27 cellular contexts compared by ENCODE assay signal in genomic region chr22:30816413-30816812, GRCh38.
DNase-seq lines count a peak whose midpoint lies in the region; ATAC-seq, FAIRE-seq and TF ChIP-seq lines count a peak whose summit lies in the region.
"Had no signal": no experiment of that assay in that cellular context is flagged by ENCODE, and none has a peak within 500 bp of the region (broad histone marks: within the 10 kb centered on the region; RNA-seq: fewer than 3 reads in every experiment).

No MANE protein-coding gene starts in this region.

- H3K4me3 ChIP-seq in GM12865 (ENCODE audit: low read depth, low read length) (no peak overlapping the region), Karpas-422 (ENCODE audit: low read length) (no peak overlapping the region), K562 (no peak overlapping the region), HepG2 (replicated peaks in 1 of 3; ENCODE audit: insufficient read depth in 1 of 3, low read depth in 2 of 3, low read length in 3 of 3) (no peak overlapping the region)
- H3K4me3 ChIP-seq: left ventricle myocardium inferior, SJSA1, skin epidermis, tibial artery had no signal

- H3K27me3 ChIP-seq in Karpas-422 (ENCODE audit: low read length): no peaks in the 10 kb centered on the region
- H3K27me3 ChIP-seq in K562 (ENCODE audit: control insufficient read depth in 2 of 2, insufficient read depth in 2 of 2, low read length in 2 of 2): peaks cover 8 to 14% of the 10 kb centered on the region in 2 experiments; a peak in 4 of 5 replicates
- H3K27me3 ChIP-seq in HepG2 (ENCODE audit: control insufficient read depth in 1 of 2, insufficient read depth in 2 of 2, low read length in 2 of 2): peaks cover 0 to 14% of the 10 kb centered on the region in 2 experiments; a peak in 2 of 5 replicates

- H3K9me3 Mint-ChIP-seq in activated CD4-positive, alpha-beta memory T cell treated with anti-CD3 and anti-CD28 coated beads for 36 hours: no peaks in the 10 kb centered on the region
- H3K9me3 Mint-ChIP-seq: activated B cell treated with CpG ODN at 0.5 μM for 24 hours; activated CD8-positive, alpha-beta T cell treated with anti-CD3 and anti-CD28 coated beads for 36 hours; CD8-positive, alpha-beta T cell; neural crest cell; T-helper 1 cell treated with Interleukin-12 subunit alpha and Interleukin-12 subunit beta and Interleukin-4 antibody, amounts not matched to agents 30 μg/mL and 1 μg/mL, for 36 hours had no signal

- H3K36me3 ChIP-seq in Karpas-422 (ENCODE audit: insufficient read depth, low read length) (no peaks in the 10 kb centered on the region), K562 (ENCODE audit: control insufficient read depth, insufficient read depth, low read length) (no peaks in the 10 kb centered on the region), HepG2 (replicated peaks in 1 of 2; ENCODE audit: control insufficient read depth in 1 of 2, insufficient read depth in 2 of 2, low read length in 2 of 2) (no peaks in the 10 kb centered on the region)
- H3K36me3 ChIP-seq: left ventricle myocardium inferior, SJSA1, tibial artery had no signal

- TF ChIP-seq EP300 in K562 (IDR thresholded peaks at IDR 0.05; ENCODE audit: low read length) (no peak), HepG2 (IDR thresholded peaks at IDR 0.05; ENCODE audit: low read depth in 2 of 2, low read length in 2 of 2) (no peak), HepG2 (CRISPR knock-in tag; IDR thresholded peaks at IDR 0.05; ENCODE audit: borderline replicate concordance) (no peak)

- no peak overlapping the region for H3K27ac Mint-ChIP-seq in activated CD4-positive, alpha-beta memory T cell treated with anti-CD3 and anti-CD28 coated beads for 36 hours
- H3K27ac Mint-ChIP-seq: activated B cell treated with CpG ODN at 0.5 μM for 24 hours; activated CD8-positive, alpha-beta T cell treated with anti-CD3 and anti-CD28 coated beads for 36 hours; CD8-positive, alpha-beta T cell; progenitor cell of endocrine pancreas; T-helper 1 cell treated with Interleukin-12 subunit alpha and Interleukin-12 subunit beta and Interleukin-4 antibody, amounts not matched to agents 30 μg/mL and 1 μg/mL, for 36 hours had no signal

- H4K20me1 ChIP-seq in Karpas-422 (ENCODE audit: insufficient read depth, low read depth, low read length): no peaks in the 10 kb centered on the region
- no peaks in the 10 kb centered on the region for H4K20me1 ChIP-seq in K562 (replicated peaks; ENCODE audit: control insufficient read depth, insufficient read depth, low read length)
- no peaks in the 10 kb centered on the region for H4K20me1 ChIP-seq in HepG2 (ENCODE audit: insufficient read depth, low read length)

- no peaks in the 10 kb centered on the region for H3K36me3 Mint-ChIP-seq in activated CD4-positive, alpha-beta memory T cell treated with anti-CD3 and anti-CD28 coated beads for 36 hours
- H3K36me3 Mint-ChIP-seq: CD8-positive, alpha-beta T cell had no signal

- in situ Hi-C loops in K562 (cut with MboI): no loop called here
- in situ Hi-C loops in HepG2 (cut with HindIII; ENCODE audit: extremely low pct_ligation_motif_present, low pct_unique_long_range_greater_than_20kb): no loop called here

- no peaks in the 10 kb centered on the region for H3K9me3 ChIP-seq in Karpas-422 (ENCODE audit: low read length)
- no peaks in the 10 kb centered on the region for H3K9me3 ChIP-seq in K562 (replicated peaks; ENCODE audit: control insufficient read depth, insufficient read depth, low read depth, low read length)
- H3K9me3 ChIP-seq in HepG2 (ENCODE audit: low read length): no peaks in the 10 kb centered on the region
- H3K9me3 ChIP-seq: left ventricle myocardium inferior, SJSA1, tibial artery had no signal

- ATAC-seq in K562 (0 out of 3 replicates have a peak, but pooled peaks have one; percentile 60), HepG2 (0 out of 3 replicates have a peak, but pooled peaks have one; percentile 37), HG02885 (IDR thresholded peaks at IDR 0.05; ENCODE audit: poor library complexity, unreplicated experiment) (no peak)
- ATAC-seq: activated CD8-positive, alpha-beta T cell treated with anti-CD3 and anti-CD28 coated beads for 36 hours; activated T-cell treated with anti-CD3 and anti-CD28 coated beads, Interleukin-2, amount 50 U/mL, for 4 hours; CD8-positive, alpha-beta T cell had no signal

- DNase-seq in GM12865 (ENCODE audit: low read depth) (no peak), Karpas-422 (peak; percentile 61), K562 (ENCODE audit: extremely low read depth in 1 of 4, low spot score in 3 of 4) (peak in 1 of 4 experiments; percentile 20), HepG2 (ENCODE audit: low spot score) (no peak), amniotic stem cell (lab: John Stamatoyannopoulos, UW) (no peak), Ammon's horn (ENCODE audit: low spot score) (no peak)
- DNase-seq in activated CD4-positive, alpha-beta memory T cell treated with anti-CD3 and anti-CD28 coated beads for 36 hours: no peak
- DNase-seq: activated B cell treated with CpG ODN at 0.5 μM for 24 hours; activated CD8-positive, alpha-beta T cell treated with anti-CD3 and anti-CD28 coated beads for 36 hours; activated naive CD4-positive, alpha-beta T cell treated with anti-CD3 and anti-CD28 coated beads, Interleukin-2, amount 50 U/mL, for 16 hours; activated T-cell treated with anti-CD3 and anti-CD28 coated beads, Interleukin-2, amount 50 U/mL, for 4 hours; aorta; CD8-positive, alpha-beta T cell; IMR-90; left ventricle myocardium inferior; NCI-H187; NCI-H2227 treated with DMSO at 0.1 percent for 48 hours; NCI-H748 treated with DMSO at 0.1 percent for 48 hours; stimulated activated CD4-positive, alpha-beta T cell treated with anti-CD3 and anti-CD28 coated beads, Interleukin-2, amount 100 ng/mL, for 24 hours; stimulated activated naive CD4-positive, alpha-beta T cell treated with Interleukin-2 at 50 U/mL for 16 hours; tibial artery had no signal

- H3K27me3 Mint-ChIP-seq in activated CD4-positive, alpha-beta memory T cell treated with anti-CD3 and anti-CD28 coated beads for 36 hours: peaks cover 13% of the 10 kb centered on the region

- H2AFZ ChIP-seq in Karpas-422 (ENCODE audit: low read length) (no peak overlapping the region), K562 (ENCODE audit: low read depth, low read length) (no peak overlapping the region), HepG2 (ENCODE audit: low read length) (no peak overlapping the region)

- TF ChIP-seq CTCF in GM12865 (IDR thresholded peaks at IDR 0.05; ENCODE audit: insufficient read depth, low read depth, low read length, missing control alignments) (peak; percentile 5), K562 (IDR thresholded peaks at IDR 0.05 in 2 of 3, conservative IDR thresholded peaks at IDR 0.05 in 1 of 3; ENCODE audit: insufficient read depth in 2 of 3, low read depth in 1 of 3, low read length in 3 of 3) (peak; percentile 42 to 49 (median 48)), HepG2 (CRISPR knock-in tag; IDR thresholded peaks at IDR 0.05) (peak; percentile 44; the same call in 1 of the 2 replicates)

- CTCF ChIA-PET in K562 (lab: Yijun Ruan, JAX; ENCODE audit: low intra/inter-chr PET ratio): interaction anchor here (0.7 to 1.1 kb wide), 2 partner anchors 101 to 104 kb away, joined by 3 read pairs; no protein-coding TSS in a partner anchor
- CTCF ChIA-PET in HepG2 (lab: Yijun Ruan, JAX; ENCODE audit: low intra/inter-chr PET ratio, low total read pairs): no interaction called here
- CTCF ChIA-PET in activated CD4-positive, alpha-beta memory T cell treated with anti-CD3 and anti-CD28 coated beads for 36 hours (lab: Charles Lee): interaction anchor here (1.1 kb wide), 1 partner anchor 75 kb away, joined by 3 read pairs; no protein-coding TSS in a partner anchor

- no peaks in the 10 kb centered on the region for H3K4me1 Mint-ChIP-seq in activated CD4-positive, alpha-beta memory T cell treated with anti-CD3 and anti-CD28 coated beads for 36 hours (ENCODE audit: low read depth)
- H3K4me1 Mint-ChIP-seq: activated B cell treated with CpG ODN at 0.5 μM for 24 hours, neural crest cell had no signal

- BruUV-seq in K562 (replicated peaks; lab: Mats Ljungman, UMichigan): no TSS peak
- BruUV-seq in HepG2 (replicated peaks; lab: Mats Ljungman, UMichigan): no TSS peak

- intact Hi-C loops in K562 (cut with micrococcal nuclease): loop anchor here (2.0 kb wide), 1 partner anchor 104 kb away; no protein-coding TSS in a partner anchor
- intact Hi-C loops in HepG2 (cut with micrococcal nuclease; ENCODE audit: unreplicated experiment): no loop called here
- intact Hi-C loops in activated CD4-positive, alpha-beta memory T cell treated with anti-CD3 and anti-CD28 coated beads for 36 hours (cut with micrococcal nuclease): no loop called here

- no peaks in the 10 kb centered on the region for H3K9me1 ChIP-seq in K562 (ENCODE audit: control insufficient read depth, insufficient read depth, low read length)

- H3K79me2 ChIP-seq in Karpas-422 (ENCODE audit: low read length) (no peaks in the 10 kb centered on the region), K562 (ENCODE audit: control insufficient read depth, insufficient read depth, low read length) (no peaks in the 10 kb centered on the region), HepG2 (ENCODE audit: insufficient read depth, low read length) (no peaks in the 10 kb centered on the region)

- H3K27ac ChIP-seq in Karpas-422 (ENCODE audit: low read length): no peak overlapping the region
- H3K27ac ChIP-seq in K562 (ENCODE audit: extremely low read depth, low read depth, low read length): no peak overlapping the region
- no peak overlapping the region for H3K27ac ChIP-seq in HepG2 (ENCODE audit: extremely low read length, insufficient read depth, low read length)
- H3K27ac ChIP-seq: left ventricle myocardium inferior, SJSA1, skin epidermis, tibial artery had no signal

- H3K4me2 ChIP-seq in Karpas-422 (ENCODE audit: low read depth, low read length, poor library complexity, severe bottlenecking) (no peak overlapping the region), K562 (ENCODE audit: insufficient read depth, low read length) (no peak overlapping the region), HepG2 (ENCODE audit: low read depth, low read length) (no peak overlapping the region)

- FAIRE-seq in K562 (lab: Jason Lieb, UNC): no peak
- no peak for FAIRE-seq in HepG2 (lab: Jason Lieb, UNC)

- TF ChIP-seq RAD21 in K562 (CRISPR knock-in tag; conservative IDR thresholded peaks at IDR 0.05 in 1 of 2, IDR thresholded peaks at IDR 0.05 in 1 of 2) (peak; percentile 39 to 56), HepG2 (CRISPR knock-in tag; IDR thresholded peaks at IDR 0.05) (no peak)

- H3K9me2 ChIP-seq in Karpas-422 (replicated peaks; ENCODE audit: insufficient read depth, low read length): no peaks in the 10 kb centered on the region

- TF ChIP-seq POLR2A in K562 (conservative IDR thresholded peaks at IDR 0.05) (no peak), HepG2 (IDR thresholded peaks at IDR 0.05; ENCODE audit: insufficient read depth in 1 of 2, low read depth in 2 of 2, low read length in 2 of 2) (no peak)

- WGBS in K562 (ENCODE audit: insufficient coverage, low coverage, missing lambda C conversion rate): 2% methylated on average over 8 of the region's 8 CpGs
- WGBS in HepG2 (ENCODE audit: low lambda C conversion rate): 8% methylated on average over 8 of the region's 8 CpGs

- H3K9ac ChIP-seq in Karpas-422 (ENCODE audit: low read length) (no peak overlapping the region), K562 (ENCODE audit: insufficient read depth in 1 of 2, low read depth in 2 of 2, low read length in 2 of 2) (no peak overlapping the region), HepG2 (ENCODE audit: insufficient read depth, low read depth, low read length) (no peak overlapping the region)

- H3K4me1 ChIP-seq in Karpas-422 (ENCODE audit: low read length) (no peaks in the 10 kb centered on the region), K562 (replicated peaks in 1 of 2; ENCODE audit: control insufficient read depth in 2 of 2, insufficient read depth in 2 of 2, low read length in 2 of 2) (no peaks in the 10 kb centered on the region), HepG2 (ENCODE audit: insufficient read depth, low read length) (no peaks in the 10 kb centered on the region)
- H3K4me1 ChIP-seq: left ventricle myocardium inferior, SJSA1, tibial artery had no signal

- POLR2A ChIA-PET in K562 (lab: Yijun Ruan, JAX): interaction anchor here (0.7 to 1.0 kb wide), 2 partner anchors 268 to 380 kb away, joined by 3 to 4 read pairs; no protein-coding TSS in a partner anchor
- POLR2A ChIA-PET in HepG2 (lab: Yijun Ruan, JAX): no interaction called here
- POLR2A ChIA-PET in activated CD4-positive, alpha-beta memory T cell treated with anti-CD3 and anti-CD28 coated beads for 36 hours (lab: Charles Lee): no interaction called here

- H3K4me3 Mint-ChIP-seq in activated CD4-positive, alpha-beta memory T cell treated with anti-CD3 and anti-CD28 coated beads for 36 hours: no peak overlapping the region
- H3K4me3 Mint-ChIP-seq: activated B cell treated with CpG ODN at 0.5 μM for 24 hours; activated CD8-positive, alpha-beta T cell treated with anti-CD3 and anti-CD28 coated beads for 36 hours; activated T-cell treated with anti-CD3 and anti-CD28 coated beads, Interleukin-2, amount 50 U/mL, for 4 hours; CD8-positive, alpha-beta T cell; neural crest cell; T-helper 1 cell treated with Interleukin-12 subunit alpha and Interleukin-12 subunit beta and Interleukin-4 antibody, amounts not matched to agents 30 μg/mL and 1 μg/mL, for 36 hours had no signal
